ENCODE assay signal across 18 cellular contexts in genomic region chrX:3609800-3610199, GRCh38.
DNase-seq lines count a peak whose midpoint lies in the region; ATAC-seq, FAIRE-seq and TF ChIP-seq lines count a peak whose summit lies in the region.
"Had no signal": no experiment of that assay in that cellular context is flagged by ENCODE, and none has a peak within 500 bp of the region (broad histone marks: within the 10 kb centered on the region; RNA-seq: fewer than 3 reads in every experiment).

No MANE protein-coding gene starts in this region.

- no peak overlapping the region for H2AFZ ChIP-seq in astrocyte (ENCODE audit: low read depth, low read length)

- no peaks in the 10 kb centered on the region for H3K36me3 ChIP-seq in astrocyte (ENCODE audit: insufficient read depth, low read length)
- H3K36me3 ChIP-seq: ovary had no signal

- no peaks in the 10 kb centered on the region for H3K9me3 ChIP-seq in astrocyte (ENCODE audit: insufficient read depth, low read depth, low read length)
- H3K9me3 ChIP-seq: ascending aorta, gastroesophageal sphincter, ovary had no signal

- no peaks in the 10 kb centered on the region for H3K27me3 ChIP-seq in astrocyte (ENCODE audit: insufficient read depth, low read length)
- H3K27me3 ChIP-seq: ascending aorta, gastroesophageal sphincter, ovary had no signal

- no peaks in the 10 kb centered on the region for H4K20me1 ChIP-seq in astrocyte (ENCODE audit: insufficient read depth, low read length)

- intact Hi-C loops in left cardiac atrium (cut with DNase I), result no loop called here

- H3K27me3 Mint-ChIP-seq in astrocyte (ENCODE audit: low read depth, unreplicated experiment), result no peaks in the 10 kb centered on the region
- no peaks in the 10 kb centered on the region for H3K27me3 Mint-ChIP-seq in stimulated activated memory B cell treated with anti-CD40 and anti-IgM and Interleukin-4, amounts not matched to agents 10 μg/mL and 1 μg/mL and 100 μg/mL, for 72 hours
- H3K27me3 Mint-ChIP-seq: activated CD4-positive, alpha-beta memory T cell treated with anti-CD3 and anti-CD28 coated beads, Interleukin-2, amount 10 ng/mL, durations not matched to agents 7 days and 5 days had no signal

- ATAC-seq in stimulated activated memory B cell treated with anti-CD40 and anti-IgM and Interleukin-4, amounts not matched to agents 10 μg/mL and 1 μg/mL and 100 μg/mL, for 72 hours, result no peak
- no peak for ATAC-seq in left cardiac atrium
- ATAC-seq: gastroesophageal sphincter had no signal

- no peak overlapping the region for H3K4me2 ChIP-seq in astrocyte (ENCODE audit: low read length)

- H3K36me3 Mint-ChIP-seq in astrocyte (ENCODE audit: low read depth, unreplicated experiment), result no peaks in the 10 kb centered on the region
- H3K36me3 Mint-ChIP-seq in stimulated activated memory B cell treated with anti-CD40 and anti-IgM and Interleukin-4, amounts not matched to agents 10 μg/mL and 1 μg/mL and 100 μg/mL, for 72 hours, result peaks cover 29% of the 10 kb centered on the region

- H3K4me3 Mint-ChIP-seq in astrocyte (ENCODE audit: unreplicated experiment), result no peak overlapping the region
- no peak overlapping the region for H3K4me3 Mint-ChIP-seq in stimulated activated memory B cell treated with anti-CD40 and anti-IgM and Interleukin-4, amounts not matched to agents 10 μg/mL and 1 μg/mL and 100 μg/mL, for 72 hours
- H3K4me3 Mint-ChIP-seq: activated CD4-positive, alpha-beta memory T cell treated with anti-CD3 and anti-CD28 coated beads, Interleukin-2, amount 10 ng/mL, durations not matched to agents 7 days and 5 days; activated T-helper 1 cell treated with anti-CD3 and anti-CD28 coated beads, Interleukin-12 subunit alpha, Interleukin-12 subunit beta, Interleukin-2, Interleukin-4 antibody, amounts not matched to agents 30 ng/mL and 10 ng/mL and 1 ng/mL, durations not matched to agents 14 hours and 24 hours and 36 hours; immature natural killer cell had no signal

- no peaks in the 10 kb centered on the region for H3K79me2 ChIP-seq in astrocyte (ENCODE audit: insufficient read depth, low read length)

- H3K9ac ChIP-seq in astrocyte (ENCODE audit: low read length), result no peak overlapping the region

- peak; percentile 16 for DNase-seq in H54 (ENCODE audit: insufficient read length, low spot score)
- DNase-seq in astrocyte (ENCODE audit: low read depth), result peak; percentile 88
- DNase-seq in fibroblast of villous mesenchyme (ENCODE audit: low read depth), result peak; percentile 64
- DNase-seq in stimulated activated CD4-positive, alpha-beta T cell treated with anti-CD3 and anti-CD28 coated beads, Interleukin-2, amount 100 ng/mL, for 24 hours, result no peak
- no peak for DNase-seq in HT-29 (ENCODE audit: low spot score)
- no peak for DNase-seq in left cardiac atrium
- DNase-seq: activated CD4-positive, alpha-beta memory T cell treated with anti-CD3 and anti-CD28 coated beads, Interleukin-2, amount 10 ng/mL, durations not matched to agents 7 days and 5 days; COR-L47; immature natural killer cell; NCI-H2029 treated with DMSO at 0.1 percent for 48 hours; NCI-H524 treated with DMSO at 0.1 percent for 48 hours; ovary had no signal

- H3K4me1 ChIP-seq in astrocyte (ENCODE audit: insufficient read depth, low read length), result no peaks in the 10 kb centered on the region
- H3K4me1 ChIP-seq: ascending aorta, gastroesophageal sphincter had no signal

- H3K27ac Mint-ChIP-seq in astrocyte (ENCODE audit: unreplicated experiment), result no peak overlapping the region
- H3K27ac Mint-ChIP-seq in stimulated activated memory B cell treated with anti-CD40 and anti-IgM and Interleukin-4, amounts not matched to agents 10 μg/mL and 1 μg/mL and 100 μg/mL, for 72 hours, result no peak overlapping the region
- H3K27ac Mint-ChIP-seq: activated CD4-positive, alpha-beta memory T cell treated with anti-CD3 and anti-CD28 coated beads, Interleukin-2, amount 10 ng/mL, durations not matched to agents 7 days and 5 days; activated T-helper 1 cell treated with anti-CD3 and anti-CD28 coated beads, Interleukin-12 subunit alpha, Interleukin-12 subunit beta, Interleukin-2, Interleukin-4 antibody, amounts not matched to agents 30 ng/mL and 10 ng/mL and 1 ng/mL, durations not matched to agents 14 hours and 24 hours and 36 hours had no signal

- H3K4me3 ChIP-seq in astrocyte (ENCODE audit: insufficient read depth, low read depth, low read length) (no peak overlapping the region), fibroblast of villous mesenchyme (ENCODE audit: low read depth, low read length) (no peak overlapping the region)
- H3K4me3 ChIP-seq: ascending aorta, gastroesophageal sphincter, ovary had no signal

- H3K9me3 Mint-ChIP-seq in astrocyte (ENCODE audit: unreplicated experiment), result no peaks in the 10 kb centered on the region
- no peaks in the 10 kb centered on the region for H3K9me3 Mint-ChIP-seq in stimulated activated memory B cell treated with anti-CD40 and anti-IgM and Interleukin-4, amounts not matched to agents 10 μg/mL and 1 μg/mL and 100 μg/mL, for 72 hours
- H3K9me3 Mint-ChIP-seq: activated CD4-positive, alpha-beta memory T cell treated with anti-CD3 and anti-CD28 coated beads, Interleukin-2, amount 10 ng/mL, durations not matched to agents 7 days and 5 days; activated T-helper 1 cell treated with anti-CD3 and anti-CD28 coated beads, Interleukin-12 subunit alpha, Interleukin-12 subunit beta, Interleukin-2, Interleukin-4 antibody, amounts not matched to agents 30 ng/mL and 10 ng/mL and 1 ng/mL, durations not matched to agents 14 hours and 24 hours and 36 hours; immature natural killer cell had no signal

- no peaks in the 10 kb centered on the region for H3K4me1 Mint-ChIP-seq in astrocyte (ENCODE audit: low read depth, unreplicated experiment)
- no peaks in the 10 kb centered on the region for H3K4me1 Mint-ChIP-seq in stimulated activated memory B cell treated with anti-CD40 and anti-IgM and Interleukin-4, amounts not matched to agents 10 μg/mL and 1 μg/mL and 100 μg/mL, for 72 hours
- H3K4me1 Mint-ChIP-seq: activated CD4-positive, alpha-beta memory T cell treated with anti-CD3 and anti-CD28 coated beads, Interleukin-2, amount 10 ng/mL, durations not matched to agents 7 days and 5 days; immature natural killer cell had no signal

- H3K27ac ChIP-seq in astrocyte (ENCODE audit: low read depth, low read length), result peak overlapping the region; percentile 12
- H3K27ac ChIP-seq: ascending aorta, gastroesophageal sphincter, ovary had no signal

- TF ChIP-seq CTCF in astrocyte (IDR thresholded peaks at IDR 0.05; ENCODE audit: insufficient read depth, low read depth, low read length) (no peak), fibroblast of villous mesenchyme (IDR thresholded peaks at IDR 0.05; ENCODE audit: insufficient read depth, low read depth, low read length) (no peak)

- FAIRE-seq in H54 (lab: Jason Lieb, UNC) (no peak), astrocyte (lab: Jason Lieb, UNC) (peak; percentile 45)
- FAIRE-seq: GM18507, GM19239 had no signal

- TF ChIP-seq POLR2A in H54 (IDR thresholded peaks at IDR 0.05; ENCODE audit: low read depth, low read length), result no peak

Comparison
In these comparisons a context has a peak if more than half of its experiments do, and no peak if none do; other contexts are left out.
1. DNase-seq: peak in H54 (single experiment), astrocyte (single experiment) and fibroblast of villous mesenchyme (single experiment); none in stimulated activated CD4-positive, alpha-beta T cell treated with anti-CD3 and anti-CD28 coated beads, Interleukin-2, amount 100 ng/mL, for 24 hours (0 of 2), HT-29 (single experiment) and left cardiac atrium (single experiment).